In genomic region chr4:93897559-93897958, GRCh38 we compare ENCODE assay signal across 8 cellular contexts.
DNase-seq lines count a peak whose midpoint lies in the region; ATAC-seq, FAIRE-seq and TF ChIP-seq lines count a peak whose summit lies in the region.

No MANE protein-coding gene starts in this region.

- TF ChIP-seq POLR2A in K562 (conservative IDR thresholded peaks at IDR 0.05), result no peak

- H3K4me1 ChIP-seq in K562 (replicated peaks in 1 of 2; ENCODE audit: control insufficient read depth in 2 of 2, insufficient read depth in 2 of 2, low read length in 2 of 2) (no peaks in the 10 kb centered on the region), smooth muscle cell (ENCODE audit: low read depth) (peaks cover 5% of the 10 kb centered on the region)

- H3K27me3 ChIP-seq in K562 (ENCODE audit: control insufficient read depth in 2 of 2, insufficient read depth in 2 of 2, low read length in 2 of 2) (no peaks in the 10 kb centered on the region), smooth muscle cell (ENCODE audit: low read depth) (no peaks in the 10 kb centered on the region)

- H3K4me2 ChIP-seq in K562 (ENCODE audit: insufficient read depth, low read length) (no peak overlapping the region), smooth muscle cell (no peak overlapping the region)

- H3F3A ChIP-seq in smooth muscle cell (ENCODE audit: low read depth), result no peaks in the 10 kb centered on the region

- H3K9me1 ChIP-seq in K562 (ENCODE audit: control insufficient read depth, insufficient read depth, low read length), result no peaks in the 10 kb centered on the region

- no peaks in the 10 kb centered on the region for H3K9me3 ChIP-seq in K562 (replicated peaks; ENCODE audit: control insufficient read depth, insufficient read depth, low read depth, low read length)
- no peaks in the 10 kb centered on the region for H3K9me3 ChIP-seq in smooth muscle cell (replicated peaks; ENCODE audit: low read depth)

- peak; percentile 77 for ATAC-seq in K562

- intact Hi-C loops in K562 (cut with micrococcal nuclease), result loop anchor here (1.0 to 5.0 kb wide), 3 partner anchors 179 to 360 kb away; no protein-coding TSS in a partner anchor

- no peaks in the 10 kb centered on the region for H3K79me2 ChIP-seq in K562 (ENCODE audit: control insufficient read depth, insufficient read depth, low read length)
- no peaks in the 10 kb centered on the region for H3K79me2 ChIP-seq in smooth muscle cell (ENCODE audit: low read depth)

- FAIRE-seq in K562 (lab: Jason Lieb, UNC), result peak; percentile 19

- DNase-seq in NCI-H510A treated with DMSO at 0.1 percent for 48 hours (lab: John Stamatoyannopoulos, UW) (peak; percentile 8), NCI-H510A (lab: John Stamatoyannopoulos, UW) (no peak), K562 (ENCODE audit: extremely low read depth in 1 of 4, low spot score in 3 of 4) (peak in 2 of 4 experiments; percentile 6 to 9), smooth muscle cell (lab: John Stamatoyannopoulos, UW; ENCODE audit: unreplicated experiment) (no peak), occipital lobe (lab: John Stamatoyannopoulos, UW) (no peak), NCI-H1930 (lab: John Stamatoyannopoulos, UW) (no peak)
- peak; percentile 8 for DNase-seq in Jurkat, Clone E6-1 (ENCODE audit: low read depth, low spot score)
- no peak for DNase-seq in stimulated activated CD4-positive, alpha-beta T cell treated with anti-CD3 and anti-CD28 coated beads, Interleukin-4, amount 100 ng/mL, for 1 hour

- TF ChIP-seq RAD21 in K562 (CRISPR knock-in tag; conservative IDR thresholded peaks at IDR 0.05 in 1 of 2, IDR thresholded peaks at IDR 0.05 in 1 of 2), result peak; percentile 26 to 42; a peak in 3 of 4 replicates

- H4K20me1 ChIP-seq in K562 (replicated peaks; ENCODE audit: control insufficient read depth, insufficient read depth, low read length) (no peaks in the 10 kb centered on the region), smooth muscle cell (ENCODE audit: low read depth) (no peaks in the 10 kb centered on the region)

- in situ Hi-C loops in K562 (cut with MboI), result no loop called here

- no peak overlapping the region for H2AFZ ChIP-seq in K562 (ENCODE audit: low read depth, low read length)
- no peak overlapping the region for H2AFZ ChIP-seq in smooth muscle cell (ENCODE audit: low read depth)

- 0% methylated on average over 1 of the region's 1 CpG for WGBS in K562 (ENCODE audit: insufficient coverage, low coverage, missing lambda C conversion rate)
- WGBS in smooth muscle cell (ENCODE audit: low lambda C conversion rate), result 96% methylated on average over 1 of the region's 1 CpG

- POLR2A ChIA-PET in K562 (lab: Yijun Ruan, JAX), result interaction anchor here (0.5 kb wide), 1 partner anchor 1191 kb away, joined by 3 read pairs; no protein-coding TSS in a partner anchor

- H3K36me3 ChIP-seq in K562 (ENCODE audit: control insufficient read depth, insufficient read depth, low read length) (no peaks in the 10 kb centered on the region), smooth muscle cell (ENCODE audit: low read depth) (no peaks in the 10 kb centered on the region)

- no peak for TF ChIP-seq EP300 in K562 (IDR thresholded peaks at IDR 0.05; ENCODE audit: low read length)

- no peak overlapping the region for H3K4me3 ChIP-seq in Jurkat, Clone E6-1 (ENCODE audit: low read length)
- H3K4me3 ChIP-seq in K562, result no peak overlapping the region
- H3K4me3 ChIP-seq in smooth muscle cell, result no peak overlapping the region

- H3K27ac ChIP-seq in K562 (ENCODE audit: extremely low read depth, low read depth, low read length) (no peak overlapping the region), smooth muscle cell (ENCODE audit: low read depth) (no peak overlapping the region)

- BruUV-seq in K562 (replicated peaks; lab: Mats Ljungman, UMichigan), result no TSS peak

- peak; percentile 13 to 48 (median 27); a peak in 3 of 6 replicates for TF ChIP-seq CTCF in K562 (IDR thresholded peaks at IDR 0.05 in 2 of 3, conservative IDR thresholded peaks at IDR 0.05 in 1 of 3; ENCODE audit: insufficient read depth in 2 of 3, low read depth in 1 of 3, low read length in 3 of 3)
- TF ChIP-seq CTCF in smooth muscle cell (IDR thresholded peaks at IDR 0.05; ENCODE audit: borderline replicate concordance, insufficient read depth, poor library complexity, severe bottlenecking), result peak; percentile 30

- CTCF ChIA-PET in K562 (lab: Yijun Ruan, JAX; ENCODE audit: low intra/inter-chr PET ratio), result interaction anchor here (0.6 kb wide), 1 partner anchor 724 kb away, joined by 3 read pairs; no protein-coding TSS in a partner anchor

- H3K9ac ChIP-seq in K562 (ENCODE audit: insufficient read depth in 1 of 2, low read depth in 2 of 2, low read length in 2 of 2), result no peak overlapping the region
- no peak overlapping the region for H3K9ac ChIP-seq in smooth muscle cell (ENCODE audit: low read depth)

TF ChIP-seq in K562, 482 proteins besides CTCF, POLR2A, EP300 and RAD21:
- TF ChIP-seq, protein P1, sequence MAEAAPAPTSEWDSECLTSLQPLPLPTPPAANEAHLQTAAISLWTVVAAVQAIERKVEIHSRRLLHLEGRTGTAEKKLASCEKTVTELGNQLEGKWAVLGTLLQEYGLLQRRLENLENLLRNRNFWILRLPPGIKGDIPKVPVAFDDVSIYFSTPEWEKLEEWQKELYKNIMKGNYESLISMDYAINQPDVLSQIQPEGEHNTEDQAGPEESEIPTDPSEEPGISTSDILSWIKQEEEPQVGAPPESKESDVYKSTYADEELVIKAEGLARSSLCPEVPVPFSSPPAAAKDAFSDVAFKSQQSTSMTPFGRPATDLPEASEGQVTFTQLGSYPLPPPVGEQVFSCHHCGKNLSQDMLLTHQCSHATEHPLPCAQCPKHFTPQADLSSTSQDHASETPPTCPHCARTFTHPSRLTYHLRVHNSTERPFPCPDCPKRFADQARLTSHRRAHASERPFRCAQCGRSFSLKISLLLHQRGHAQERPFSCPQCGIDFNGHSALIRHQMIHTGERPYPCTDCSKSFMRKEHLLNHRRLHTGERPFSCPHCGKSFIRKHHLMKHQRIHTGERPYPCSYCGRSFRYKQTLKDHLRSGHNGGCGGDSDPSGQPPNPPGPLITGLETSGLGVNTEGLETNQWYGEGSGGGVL (CRISPR knock-in tag; IDR thresholded peaks at IDR 0.05), result no peak
- TF ChIP-seq ETV5 (CRISPR knock-in tag; IDR thresholded peaks at IDR 0.05; ENCODE audit: low read depth) (no peak), JUN (IDR thresholded peaks at IDR 0.05; ENCODE audit: borderline replicate concordance, low read depth, low read length) (no peak), JUN (CRISPR knock-in tag; IDR thresholded peaks at IDR 0.05; ENCODE audit: borderline replicate concordance) (no peak), ZNF217 (CRISPR knock-in tag; IDR thresholded peaks at IDR 0.05) (no peak), PURB (CRISPR knock-in tag; IDR thresholded peaks at IDR 0.05; ENCODE audit: low read depth) (no peak), SAP30 (IDR thresholded peaks at IDR 0.05; ENCODE audit: borderline replicate concordance, insufficient read depth, low read depth, low read length, poor library complexity, severe bottlenecking) (no peak), IRF2 (CRISPR knock-in tag; IDR thresholded peaks at IDR 0.05) (no peak), PTBP1 (IDR thresholded peaks at IDR 0.05; ENCODE audit: low read depth, low read length) (no peak), SRF (CRISPR knock-in tag; IDR thresholded peaks at IDR 0.05) (no peak), DACH1 (IDR thresholded peaks at IDR 0.05; ENCODE audit: partially characterized antibody) (no peak), ZNF253 (CRISPR knock-in tag; conservative IDR thresholded peaks at IDR 0.05) (no peak)
- TF ChIP-seq, protein P2, sequence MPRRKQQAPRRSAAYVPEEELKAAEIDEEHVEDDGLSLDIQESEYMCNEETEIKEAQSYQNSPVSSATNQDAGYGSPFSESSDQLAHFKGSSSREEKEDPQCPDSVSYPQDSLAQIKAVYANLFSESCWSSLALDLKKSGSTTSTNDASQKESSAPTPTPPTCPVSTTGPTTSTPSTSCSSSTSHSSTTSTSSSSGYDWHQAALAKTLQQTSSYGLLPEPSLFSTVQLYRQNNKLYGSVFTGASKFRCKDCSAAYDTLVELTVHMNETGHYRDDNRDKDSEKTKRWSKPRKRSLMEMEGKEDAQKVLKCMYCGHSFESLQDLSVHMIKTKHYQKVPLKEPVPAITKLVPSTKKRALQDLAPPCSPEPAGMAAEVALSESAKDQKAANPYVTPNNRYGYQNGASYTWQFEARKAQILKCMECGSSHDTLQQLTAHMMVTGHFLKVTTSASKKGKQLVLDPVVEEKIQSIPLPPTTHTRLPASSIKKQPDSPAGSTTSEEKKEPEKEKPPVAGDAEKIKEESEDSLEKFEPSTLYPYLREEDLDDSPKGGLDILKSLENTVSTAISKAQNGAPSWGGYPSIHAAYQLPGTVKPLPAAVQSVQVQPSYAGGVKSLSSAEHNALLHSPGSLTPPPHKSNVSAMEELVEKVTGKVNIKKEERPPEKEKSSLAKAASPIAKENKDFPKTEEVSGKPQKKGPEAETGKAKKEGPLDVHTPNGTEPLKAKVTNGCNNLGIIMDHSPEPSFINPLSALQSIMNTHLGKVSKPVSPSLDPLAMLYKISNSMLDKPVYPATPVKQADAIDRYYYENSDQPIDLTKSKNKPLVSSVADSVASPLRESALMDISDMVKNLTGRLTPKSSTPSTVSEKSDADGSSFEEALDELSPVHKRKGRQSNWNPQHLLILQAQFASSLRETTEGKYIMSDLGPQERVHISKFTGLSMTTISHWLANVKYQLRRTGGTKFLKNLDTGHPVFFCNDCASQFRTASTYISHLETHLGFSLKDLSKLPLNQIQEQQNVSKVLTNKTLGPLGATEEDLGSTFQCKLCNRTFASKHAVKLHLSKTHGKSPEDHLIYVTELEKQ (CRISPR knock-in tag; IDR thresholded peaks at IDR 0.05), result no peak
TF ChIP-seq in K562: peak in this region for 0.

Comparison
In these comparisons a context has a peak if more than half of its experiments do, and no peak if none do; other contexts are left out.
1. DNase-seq: peak in NCI-H510A treated with DMSO at 0.1 percent for 48 hours (single experiment) and Jurkat, Clone E6-1 (single experiment); none in NCI-H510A (single experiment), smooth muscle cell (single experiment), occipital lobe (single experiment), NCI-H1930 (0 of 2) and stimulated activated CD4-positive, alpha-beta T cell treated with anti-CD3 and anti-CD28 coated beads, Interleukin-4, amount 100 ng/mL, for 1 hour (single experiment).